Comparison of ENCODE assay signal across 15 cellular contexts in genomic region chr3:123371426-123371825, GRCh38.
"Had no signal": no experiment of that assay in that cellular context is flagged by ENCODE, and none has a peak within 500 bp of the region (broad histone marks: within the 10 kb centered on the region; RNA-seq: fewer than 3 reads in every experiment).

No MANE protein-coding gene starts in this region.

- H3K36me3 ChIP-seq: brain microvascular endothelial cell, prostate gland, upper lobe of left lung had no signal

- H3K27me3 ChIP-seq: hepatocyte, upper lobe of left lung had no signal

- H3K4me3 ChIP-seq: hepatocyte, prostate gland, upper lobe of left lung had no signal

- H3K27ac ChIP-seq: brain microvascular endothelial cell, hepatocyte, upper lobe of left lung had no signal

- H3K9me3 ChIP-seq: prostate gland, upper lobe of left lung had no signal

- ATAC-seq: activated CD8-positive, alpha-beta T cell treated with anti-CD3 and anti-CD28 coated beads for 36 hours; T-helper 17 cell had no signal

- H3K4me1 ChIP-seq: prostate gland had no signal

- DNase-seq: activated B cell treated with CpG ODN at 0.5 μM for 24 hours; activated CD4-positive, alpha-beta T cell treated with anti-CD3 and anti-CD28 coated beads for 48 hours; activated CD8-positive, alpha-beta T cell treated with anti-CD3 and anti-CD28 coated beads for 36 hours; activated naive CD8-positive, alpha-beta T cell treated with anti-CD3 and anti-CD28 coated beads, Interleukin-2, amount 10 ng/mL, durations not matched to agents 7 days and 5 days; activated T-cell treated with anti-CD3 and anti-CD28 coated beads, Interleukin-2, amount 50 U/mL, for 48 hours; brain microvascular endothelial cell; effector memory CD4-positive, alpha-beta T cell; nucleus accumbens; stimulated activated CD4-positive, alpha-beta T cell treated with anti-CD3 and anti-CD28 coated beads, Interleukin-12 subunit alpha, Interleukin-12 subunit beta, amount 100 ng/mL, for 4 hours; stimulated activated CD4-positive, alpha-beta T cell treated with anti-CD3 and anti-CD28 coated beads, Interleukin-2, amount 100 ng/mL, for 24 hours; substantia nigra; T-helper 17 cell; upper lobe of left lung had no signal
